ENCODE assay signal across 1 cellular context in genomic region chr16:8621572-8622314, GRCh38.
A peak's percentile ranks its signal among the peaks of the same experiment; 100 is the strongest.
TF ChIP-seq lines count a peak whose summit lies in the region.

METTL22 (plus strand) TSS chr16:8621698; CDS start chr16:8625666, 3,968 bp downstream.

TF ChIP-seq in HepG2, 621 proteins besides CTCF, POLR2A, EP300 and RAD21 (continued from another document and continues in another):
- TF ChIP-seq AGO2 (optimal IDR thresholded peaks at IDR 0.05; ENCODE audit: low read depth, low read length) (peak; percentile 56), HDAC2 (CRISPR knock-in tag; IDR thresholded peaks at IDR 0.05) (peak; percentile 67), ZSCAN21 (CRISPR knock-in tag; IDR thresholded peaks at IDR 0.05; ENCODE audit: borderline replicate concordance) (peak; percentile 85; the same call in 1 of the 2 replicates), SNAPC2 (CRISPR knock-in tag; IDR thresholded peaks at IDR 0.05) (0 out of 2 replicates have a peak, but pooled peaks have one; percentile 58), CBX1 (IDR thresholded peaks at IDR 0.05; ENCODE audit: low read depth) (peak; percentile 83), CBX5 (CRISPR knock-in tag; IDR thresholded peaks at IDR 0.05; ENCODE audit: borderline replicate concordance) (no peak), PHF21A (CRISPR knock-in tag; IDR thresholded peaks at IDR 0.05) (no peak), FIP1L1 (IDR thresholded peaks at IDR 0.05; ENCODE audit: borderline replicate concordance, insufficient read depth, low read depth, low read length) (no peak), MYNN (CRISPR knock-in tag; IDR thresholded peaks at IDR 0.05; ENCODE audit: low read depth) (no peak), ATRX (CRISPR knock-in tag; IDR thresholded peaks at IDR 0.05; ENCODE audit: borderline replicate concordance) (no peak), THAP11 (CRISPR knock-in tag; IDR thresholded peaks at IDR 0.05) (peak; percentile 79), GATA4 (IDR thresholded peaks at IDR 0.05; ENCODE audit: borderline replicate concordance, low read depth) (peak; percentile 89; the same call in 1 of the 2 replicates), HOXA5 (CRISPR knock-in tag; IDR thresholded peaks at IDR 0.05) (peak; percentile 92), SMAD9 (CRISPR knock-in tag; IDR thresholded peaks at IDR 0.05) (peak; percentile 54; the same call in 1 of the 2 replicates), ZNF10 (CRISPR knock-in tag; IDR thresholded peaks at IDR 0.05; ENCODE audit: borderline replicate concordance, low read depth) (no peak), ZFP82 (CRISPR knock-in tag; IDR thresholded peaks at IDR 0.05; ENCODE audit: borderline replicate concordance) (peak; percentile 94; the same call in 1 of the 2 replicates), TAF1 (CRISPR knock-in tag; IDR thresholded peaks at IDR 0.05) (peak; percentile 98), XBP1 (CRISPR knock-in tag; IDR thresholded peaks at IDR 0.05) (peak; percentile 73; the same call in 1 of the 2 replicates), ZNF558 (CRISPR knock-in tag; IDR thresholded peaks at IDR 0.05; ENCODE audit: borderline replicate concordance) (peak; percentile 83; the same call in 1 of the 2 replicates), NFKB2 (CRISPR knock-in tag; IDR thresholded peaks at IDR 0.05; ENCODE audit: borderline replicate concordance) (peak; percentile 90; the same call in 1 of the 2 replicates), TFDP1 (CRISPR knock-in tag; IDR thresholded peaks at IDR 0.05; ENCODE audit: borderline replicate concordance) (peak; percentile 77), ZNF550 (CRISPR knock-in tag; IDR thresholded peaks at IDR 0.05; ENCODE audit: borderline replicate concordance) (no peak), ELF3 (CRISPR knock-in tag; IDR thresholded peaks at IDR 0.05) (peak; percentile 79), ZNF768 (CRISPR knock-in tag; IDR thresholded peaks at IDR 0.05) (peak; percentile 81), KLF6 (CRISPR knock-in tag; IDR thresholded peaks at IDR 0.05) (no peak), ZBTB20 (CRISPR knock-in tag; IDR thresholded peaks at IDR 0.05; ENCODE audit: borderline replicate concordance, low read depth) (peak; percentile 55; the same call in 1 of the 2 replicates), E2F5 (CRISPR knock-in tag; conservative IDR thresholded peaks at IDR 0.05) (no peak; the same call in 1 of the 2 replicates), BCL6 (CRISPR knock-in tag; IDR thresholded peaks at IDR 0.05) (peak; percentile 55; the same call in 1 of the 2 replicates), ZEB1 (IDR thresholded peaks at IDR 0.05; ENCODE audit: insufficient replicate concordance, low read depth) (peak; percentile 8), ARHGAP35 (CRISPR knock-in tag; IDR thresholded peaks at IDR 0.05; ENCODE audit: borderline replicate concordance) (peak; percentile 95), MXD4 (CRISPR knock-in tag; IDR thresholded peaks at IDR 0.05) (peak; percentile 86), RFX5 (IDR thresholded peaks at IDR 0.05; ENCODE audit: low read depth, low read length) (0 out of 2 replicates have a peak, but pooled peaks have one; percentile 3), ZNF672 (CRISPR knock-in tag; IDR thresholded peaks at IDR 0.05) (no peak), STAT5B (CRISPR knock-in tag; IDR thresholded peaks at IDR 0.05) (peak; percentile 92; the same call in 1 of the 2 replicates), NFIC (IDR thresholded peaks at IDR 0.05; ENCODE audit: low read length) (no peak), NR1H2 (CRISPR knock-in tag; IDR thresholded peaks at IDR 0.05; ENCODE audit: borderline replicate concordance, low read depth) (peak; percentile 51; the same call in 1 of the 2 replicates), ZNF350 (CRISPR knock-in tag; IDR thresholded peaks at IDR 0.05; ENCODE audit: borderline replicate concordance, low read depth) (peak; percentile 58; the same call in 1 of the 2 replicates), ZNF230 (CRISPR knock-in tag; IDR thresholded peaks at IDR 0.05) (peak; percentile 79; the same call in 1 of the 2 replicates), TSC22D2 (CRISPR knock-in tag; IDR thresholded peaks at IDR 0.05; ENCODE audit: borderline replicate concordance) (peak; percentile 91; the same call in 1 of the 2 replicates), ZNF674 (CRISPR knock-in tag; IDR thresholded peaks at IDR 0.05; ENCODE audit: low read depth) (no peak), ZNF234 (CRISPR knock-in tag; conservative IDR thresholded peaks at IDR 0.05) (no peak), GLMP (CRISPR knock-in tag; IDR thresholded peaks at IDR 0.05; ENCODE audit: borderline replicate concordance) (no peak), CEBPG (CRISPR knock-in tag; IDR thresholded peaks at IDR 0.05) (no peak; the same call in none of the 2 replicates), MNT (IDR thresholded peaks at IDR 0.05) (peak; percentile 17; the same call in 1 of the 2 replicates)
- TF ChIP-seq, protein P1, sequence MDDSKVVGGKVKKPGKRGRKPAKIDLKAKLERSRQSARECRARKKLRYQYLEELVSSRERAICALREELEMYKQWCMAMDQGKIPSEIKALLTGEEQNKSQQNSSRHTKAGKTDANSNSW (CRISPR knock-in tag; IDR thresholded peaks at IDR 0.05; ENCODE audit: borderline replicate concordance): 0 out of 2 replicates have a peak, but pooled peaks have one; percentile 87
- TF ChIP-seq, protein P2, sequence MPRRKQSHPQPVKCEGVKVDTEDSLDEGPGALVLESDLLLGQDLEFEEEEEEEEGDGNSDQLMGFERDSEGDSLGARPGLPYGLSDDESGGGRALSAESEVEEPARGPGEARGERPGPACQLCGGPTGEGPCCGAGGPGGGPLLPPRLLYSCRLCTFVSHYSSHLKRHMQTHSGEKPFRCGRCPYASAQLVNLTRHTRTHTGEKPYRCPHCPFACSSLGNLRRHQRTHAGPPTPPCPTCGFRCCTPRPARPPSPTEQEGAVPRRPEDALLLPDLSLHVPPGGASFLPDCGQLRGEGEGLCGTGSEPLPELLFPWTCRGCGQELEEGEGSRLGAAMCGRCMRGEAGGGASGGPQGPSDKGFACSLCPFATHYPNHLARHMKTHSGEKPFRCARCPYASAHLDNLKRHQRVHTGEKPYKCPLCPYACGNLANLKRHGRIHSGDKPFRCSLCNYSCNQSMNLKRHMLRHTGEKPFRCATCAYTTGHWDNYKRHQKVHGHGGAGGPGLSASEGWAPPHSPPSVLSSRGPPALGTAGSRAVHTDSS (CRISPR knock-in tag; conservative IDR thresholded peaks at IDR 0.05): peak; percentile 97; the same call in 1 of the 2 replicates
- TF ChIP-seq, protein P3, sequence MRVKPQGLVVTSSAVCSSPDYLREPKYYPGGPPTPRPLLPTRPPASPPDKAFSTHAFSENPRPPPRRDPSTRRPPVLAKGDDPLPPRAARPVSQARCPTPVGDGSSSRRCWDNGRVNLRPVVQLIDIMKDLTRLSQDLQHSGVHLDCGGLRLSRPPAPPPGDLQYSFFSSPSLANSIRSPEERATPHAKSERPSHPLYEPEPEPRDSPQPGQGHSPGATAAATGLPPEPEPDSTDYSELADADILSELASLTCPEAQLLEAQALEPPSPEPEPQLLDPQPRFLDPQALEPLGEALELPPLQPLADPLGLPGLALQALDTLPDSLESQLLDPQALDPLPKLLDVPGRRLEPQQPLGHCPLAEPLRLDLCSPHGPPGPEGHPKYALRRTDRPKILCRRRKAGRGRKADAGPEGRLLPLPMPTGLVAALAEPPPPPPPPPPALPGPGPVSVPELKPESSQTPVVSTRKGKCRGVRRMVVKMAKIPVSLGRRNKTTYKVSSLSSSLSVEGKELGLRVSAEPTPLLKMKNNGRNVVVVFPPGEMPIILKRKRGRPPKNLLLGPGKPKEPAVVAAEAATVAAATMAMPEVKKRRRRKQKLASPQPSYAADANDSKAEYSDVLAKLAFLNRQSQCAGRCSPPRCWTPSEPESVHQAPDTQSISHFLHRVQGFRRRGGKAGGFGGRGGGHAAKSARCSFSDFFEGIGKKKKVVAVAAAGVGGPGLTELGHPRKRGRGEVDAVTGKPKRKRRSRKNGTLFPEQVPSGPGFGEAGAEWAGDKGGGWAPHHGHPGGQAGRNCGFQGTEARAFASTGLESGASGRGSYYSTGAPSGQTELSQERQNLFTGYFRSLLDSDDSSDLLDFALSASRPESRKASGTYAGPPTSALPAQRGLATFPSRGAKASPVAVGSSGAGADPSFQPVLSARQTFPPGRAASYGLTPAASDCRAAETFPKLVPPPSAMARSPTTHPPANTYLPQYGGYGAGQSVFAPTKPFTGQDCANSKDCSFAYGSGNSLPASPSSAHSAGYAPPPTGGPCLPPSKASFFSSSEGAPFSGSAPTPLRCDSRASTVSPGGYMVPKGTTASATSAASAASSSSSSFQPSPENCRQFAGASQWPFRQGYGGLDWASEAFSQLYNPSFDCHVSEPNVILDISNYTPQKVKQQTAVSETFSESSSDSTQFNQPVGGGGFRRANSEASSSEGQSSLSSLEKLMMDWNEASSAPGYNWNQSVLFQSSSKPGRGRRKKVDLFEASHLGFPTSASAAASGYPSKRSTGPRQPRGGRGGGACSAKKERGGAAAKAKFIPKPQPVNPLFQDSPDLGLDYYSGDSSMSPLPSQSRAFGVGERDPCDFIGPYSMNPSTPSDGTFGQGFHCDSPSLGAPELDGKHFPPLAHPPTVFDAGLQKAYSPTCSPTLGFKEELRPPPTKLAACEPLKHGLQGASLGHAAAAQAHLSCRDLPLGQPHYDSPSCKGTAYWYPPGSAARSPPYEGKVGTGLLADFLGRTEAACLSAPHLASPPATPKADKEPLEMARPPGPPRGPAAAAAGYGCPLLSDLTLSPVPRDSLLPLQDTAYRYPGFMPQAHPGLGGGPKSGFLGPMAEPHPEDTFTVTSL (CRISPR knock-in tag; IDR thresholded peaks at IDR 0.05; ENCODE audit: borderline replicate concordance): peak; percentile 53; the same call in 1 of the 2 replicates
- TF ChIP-seq, protein P4, sequence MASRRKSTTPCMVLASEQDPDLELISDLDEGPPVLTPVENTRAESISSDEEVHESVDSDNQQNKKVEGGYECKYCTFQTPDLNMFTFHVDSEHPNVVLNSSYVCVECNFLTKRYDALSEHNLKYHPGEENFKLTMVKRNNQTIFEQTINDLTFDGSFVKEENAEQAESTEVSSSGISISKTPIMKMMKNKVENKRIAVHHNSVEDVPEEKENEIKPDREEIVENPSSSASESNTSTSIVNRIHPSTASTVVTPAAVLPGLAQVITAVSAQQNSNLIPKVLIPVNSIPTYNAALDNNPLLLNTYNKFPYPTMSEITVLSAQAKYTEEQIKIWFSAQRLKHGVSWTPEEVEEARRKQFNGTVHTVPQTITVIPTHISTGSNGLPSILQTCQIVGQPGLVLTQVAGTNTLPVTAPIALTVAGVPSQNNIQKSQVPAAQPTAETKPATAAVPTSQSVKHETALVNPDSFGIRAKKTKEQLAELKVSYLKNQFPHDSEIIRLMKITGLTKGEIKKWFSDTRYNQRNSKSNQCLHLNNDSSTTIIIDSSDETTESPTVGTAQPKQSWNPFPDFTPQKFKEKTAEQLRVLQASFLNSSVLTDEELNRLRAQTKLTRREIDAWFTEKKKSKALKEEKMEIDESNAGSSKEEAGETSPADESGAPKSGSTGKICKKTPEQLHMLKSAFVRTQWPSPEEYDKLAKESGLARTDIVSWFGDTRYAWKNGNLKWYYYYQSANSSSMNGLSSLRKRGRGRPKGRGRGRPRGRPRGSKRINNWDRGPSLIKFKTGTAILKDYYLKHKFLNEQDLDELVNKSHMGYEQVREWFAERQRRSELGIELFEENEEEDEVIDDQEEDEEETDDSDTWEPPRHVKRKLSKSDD (CRISPR knock-in tag; IDR thresholded peaks at IDR 0.05; ENCODE audit: low read depth): no peak
- TF ChIP-seq, protein P5, sequence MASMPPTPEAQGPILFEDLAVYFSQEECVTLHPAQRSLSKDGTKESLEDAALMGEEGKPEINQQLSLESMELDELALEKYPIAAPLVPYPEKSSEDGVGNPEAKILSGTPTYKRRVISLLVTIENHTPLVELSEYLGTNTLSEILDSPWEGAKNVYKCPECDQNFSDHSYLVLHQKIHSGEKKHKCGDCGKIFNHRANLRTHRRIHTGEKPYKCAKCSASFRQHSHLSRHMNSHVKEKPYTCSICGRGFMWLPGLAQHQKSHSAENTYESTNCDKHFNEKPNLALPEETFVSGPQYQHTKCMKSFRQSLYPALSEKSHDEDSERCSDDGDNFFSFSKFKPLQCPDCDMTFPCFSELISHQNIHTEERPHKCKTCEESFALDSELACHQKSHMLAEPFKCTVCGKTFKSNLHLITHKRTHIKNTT (CRISPR knock-in tag; IDR thresholded peaks at IDR 0.05): peak; percentile 91; the same call in 1 of the 2 replicates
